8 cellular contexts compared by ENCODE assay signal in the genomic region with DNA sequence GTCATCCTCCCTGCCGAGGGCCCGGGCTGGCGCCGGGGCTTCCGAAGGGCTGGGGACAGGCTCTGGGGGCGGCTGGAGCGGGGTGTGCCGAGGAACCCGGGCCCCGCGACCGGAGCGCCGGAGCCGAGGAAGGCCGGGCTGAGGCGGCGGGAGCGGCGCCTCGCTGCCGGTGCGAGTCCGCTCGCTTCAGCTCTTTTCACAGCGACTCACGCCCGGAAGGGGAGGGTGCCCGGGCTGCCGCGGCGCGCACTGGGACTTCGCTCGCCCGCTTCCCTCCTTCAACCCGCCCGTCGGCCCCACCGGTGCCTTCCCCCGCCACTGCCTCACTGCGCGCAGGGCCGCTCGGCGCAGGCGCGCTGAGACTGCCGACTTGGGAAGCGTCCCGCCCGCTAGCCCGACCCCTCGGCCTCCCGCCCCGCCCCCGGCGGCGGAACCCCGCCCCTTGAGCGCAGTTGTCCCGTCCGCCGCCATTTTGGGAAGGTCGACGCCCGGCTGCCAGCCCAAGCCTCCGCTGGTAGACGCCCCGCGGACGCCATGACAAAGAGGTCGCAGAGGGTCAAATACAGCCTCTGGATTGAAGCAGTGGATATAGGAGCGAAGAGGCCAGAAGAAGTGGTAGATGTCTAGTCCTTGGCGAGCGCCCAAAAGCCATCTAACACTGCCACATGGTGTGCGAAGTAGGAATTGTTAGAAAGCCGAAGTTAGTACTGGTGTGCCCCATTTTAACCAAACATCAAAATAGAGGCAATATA. TPM values are rescaled to one million over a fixed set of nuclear protein-coding genes. Genes with fewer than 3 reads are reported as not detected.
DNase-seq lines count a peak whose midpoint lies in the region; ATAC-seq lines count a peak whose summit lies in the region.

UBE2G1 (minus strand) TSS at position 364 of the 752 bp plus-strand sequence; CDS start at position 5, 359 bp downstream.

- POLR2A ChIA-PET in activated CD4-positive, alpha-beta T cell treated with anti-CD3 and anti-CD28 coated beads, Interleukin-2, amount 10 ng/mL, durations not matched to agents 7 days and 5 days (lab: Charles Lee) = interaction anchor here (0.6 kb wide), 2 partner anchors 86 to 625 kb away, joined by 3 to 13 read pairs; no protein-coding TSS in a partner anchor

- CTCF ChIA-PET in activated CD4-positive, alpha-beta T cell treated with anti-CD3 and anti-CD28 coated beads, Interleukin-2, amount 10 ng/mL, durations not matched to agents 7 days and 5 days (lab: Charles Lee) = interaction anchor here (0.6 to 1.4 kb wide), 3 partner anchors 9 to 72 kb away, joined by 3 to 4 read pairs (median 3); no protein-coding TSS in a partner anchor

- no peaks in the 10 kb centered on the region for H3K9me3 Mint-ChIP-seq in activated CD4-positive, alpha-beta T cell treated with anti-CD3 and anti-CD28 coated beads, Interleukin-2, amount 10 ng/mL, durations not matched to agents 7 days and 5 days

- DNase-seq in C1 segment of cervical spinal cord (lab: John Stamatoyannopoulos, UW) (peak; percentile 70 to 99 (median 96)), NCI-H69 (lab: John Stamatoyannopoulos, UW) (peak; percentile 95), cortex of kidney (lab: John Stamatoyannopoulos, UW) (peak; percentile 78), left lobe of liver (ENCODE audit: low spot score) (peak; percentile 99)
- peak; percentile 98 for DNase-seq in activated CD4-positive, alpha-beta T cell treated with anti-CD3 and anti-CD28 coated beads, Interleukin-2, amount 10 ng/mL, durations not matched to agents 7 days and 5 days
- peak; percentile 100 for DNase-seq in stimulated activated CD4-positive, alpha-beta T cell treated with anti-CD3 and anti-CD28 coated beads, Interleukin-2, amount 100 ng/mL, for 48 hours

- ATAC-seq in GM19324 (IDR thresholded peaks at IDR 0.05; ENCODE audit: low FRiP score, unreplicated experiment) (peak; percentile 81), HG03520 (IDR thresholded peaks at IDR 0.05; ENCODE audit: unreplicated experiment) (peak; percentile 58), left lobe of liver (peak; percentile 89)

- H3K27ac Mint-ChIP-seq in activated CD4-positive, alpha-beta T cell treated with anti-CD3 and anti-CD28 coated beads, Interleukin-2, amount 10 ng/mL, durations not matched to agents 7 days and 5 days = peak within 1 kb of the TSS; percentile 97

- peaks cover 35% of the 10 kb centered on the region for H3K4me1 Mint-ChIP-seq in activated CD4-positive, alpha-beta T cell treated with anti-CD3 and anti-CD28 coated beads, Interleukin-2, amount 10 ng/mL, durations not matched to agents 7 days and 5 days

- peaks cover 13% of the 10 kb centered on the region for H3K36me3 Mint-ChIP-seq in activated CD4-positive, alpha-beta T cell treated with anti-CD3 and anti-CD28 coated beads, Interleukin-2, amount 10 ng/mL, durations not matched to agents 7 days and 5 days (ENCODE audit: low read depth)

- H3K4me3 Mint-ChIP-seq in activated CD4-positive, alpha-beta T cell treated with anti-CD3 and anti-CD28 coated beads, Interleukin-2, amount 10 ng/mL, durations not matched to agents 7 days and 5 days = peak within 1 kb of the TSS; percentile 67

- H3K27me3 Mint-ChIP-seq in activated CD4-positive, alpha-beta T cell treated with anti-CD3 and anti-CD28 coated beads, Interleukin-2, amount 10 ng/mL, durations not matched to agents 7 days and 5 days = no peaks in the 10 kb centered on the region

RNA-seq across cellular contexts. Expression of gene UBE2G1, which starts in this region (rescaled TPM):
- 10 to 100 TPM; 51.6 to 56.7 TPM for total RNA-seq in activated CD4-positive, alpha-beta T cell treated with anti-CD3 and anti-CD28 coated beads, Interleukin-2, amount 10 ng/mL, durations not matched to agents 7 days and 5 days
- total RNA-seq in left lobe of liver = 37.8 TPM

Comparison
In these comparisons a context has a peak if more than half of its experiments do, and no peak if none do; other contexts are left out.
1. Peak in every context shown above with its lines: DNase-seq and ATAC-seq.